In genomic region chr1:228830185-228830953, GRCh38 we compare ENCODE assay signal across 15 cellular contexts.
DNase-seq lines count a peak whose midpoint lies in the region; ATAC-seq, FAIRE-seq and TF ChIP-seq lines count a peak whose summit lies in the region.
"Had no signal": no experiment of that assay in that cellular context is flagged by ENCODE, and none has a peak within 500 bp of the region (broad histone marks: within the 10 kb centered on the region; RNA-seq: fewer than 3 reads in every experiment).

No MANE protein-coding gene starts in this region.

- peak overlapping the region; percentile 54 for H3K27ac ChIP-seq in HepG2 (ENCODE audit: extremely low read length, insufficient read depth, low read length)
- peak overlapping the region; percentile 60 for H3K27ac ChIP-seq in stomach smooth muscle (ENCODE audit: low read length)
- H3K27ac ChIP-seq: SJCRH30 had no signal

- TF ChIP-seq EP300 in HepG2 (IDR thresholded peaks at IDR 0.05; ENCODE audit: low read depth in 2 of 2, low read length in 2 of 2) = no peak
- no peak for TF ChIP-seq EP300 in HepG2 (CRISPR knock-in tag; IDR thresholded peaks at IDR 0.05; ENCODE audit: borderline replicate concordance)

- TF ChIP-seq RAD21 in HepG2 (CRISPR knock-in tag; IDR thresholded peaks at IDR 0.05) = no peak

- no peaks in the 10 kb centered on the region for H3K27me3 ChIP-seq in HepG2 (ENCODE audit: control insufficient read depth in 1 of 2, insufficient read depth in 2 of 2, low read length in 2 of 2)
- no peaks in the 10 kb centered on the region for H3K27me3 ChIP-seq in stomach smooth muscle (ENCODE audit: control insufficient read depth in 1 of 2, insufficient read depth in 2 of 2, low read length in 2 of 2)
- H3K27me3 ChIP-seq: SJCRH30 had no signal

- H3K27ac Mint-ChIP-seq in activated CD8-positive, alpha-beta T cell treated with anti-CD3 and anti-CD28 coated beads, Interleukin-2, amount 10 ng/mL, durations not matched to agents 7 days and 5 days = peak overlapping the region; percentile 50
- H3K27ac Mint-ChIP-seq in activated CD8-positive, alpha-beta T cell treated with anti-CD3 and anti-CD28 coated beads for 36 hours = no peak overlapping the region
- H3K27ac Mint-ChIP-seq: memory B cell had no signal

- H3K4me3 ChIP-seq in HepG2 (replicated peaks in 1 of 3; ENCODE audit: insufficient read depth in 1 of 3, low read depth in 2 of 3, low read length in 3 of 3) (0 out of 6 replicates have a peak overlapping the region, but pooled peaks of 1 of the 3 experiments have one; percentile 14), stomach smooth muscle (ENCODE audit: low read length in 2 of 2) (no peak overlapping the region)
- H3K4me3 ChIP-seq: K562, SJCRH30, skin epidermis had no signal

- no peak for FAIRE-seq in HepG2 (lab: Jason Lieb, UNC)
- FAIRE-seq: colon, K562 had no signal

- no peaks in the 10 kb centered on the region for H4K20me1 ChIP-seq in HepG2 (ENCODE audit: insufficient read depth, low read length)

- in situ Hi-C loops in HepG2 (cut with HindIII; ENCODE audit: extremely low pct_ligation_motif_present, low pct_unique_long_range_greater_than_20kb) = no loop called here

- no peak overlapping the region for H3K4me3 Mint-ChIP-seq in activated CD8-positive, alpha-beta T cell treated with anti-CD3 and anti-CD28 coated beads, Interleukin-2, amount 10 ng/mL, durations not matched to agents 7 days and 5 days
- H3K4me3 Mint-ChIP-seq in activated CD8-positive, alpha-beta T cell treated with anti-CD3 and anti-CD28 coated beads for 36 hours = no peak overlapping the region
- H3K4me3 Mint-ChIP-seq: memory B cell had no signal

- no peaks in the 10 kb centered on the region for H3K36me3 Mint-ChIP-seq in activated CD8-positive, alpha-beta T cell treated with anti-CD3 and anti-CD28 coated beads, Interleukin-2, amount 10 ng/mL, durations not matched to agents 7 days and 5 days (ENCODE audit: low read depth)
- no peaks in the 10 kb centered on the region for H3K36me3 Mint-ChIP-seq in activated CD8-positive, alpha-beta T cell treated with anti-CD3 and anti-CD28 coated beads for 36 hours (ENCODE audit: low read depth)
- H3K36me3 Mint-ChIP-seq: memory B cell had no signal

- peaks cover 71% of the 10 kb centered on the region for H3K4me1 ChIP-seq in HepG2 (ENCODE audit: insufficient read depth, low read length)
- peaks cover 32% of the 10 kb centered on the region for H3K4me1 ChIP-seq in stomach smooth muscle (ENCODE audit: control insufficient read depth, insufficient read depth, low read length)

- TF ChIP-seq CTCF in activated CD8-positive, alpha-beta T cell treated with anti-CD3 and anti-CD28 coated beads for 36 hours (IDR thresholded peaks at IDR 0.05) = no peak
- peak; percentile 15; the same call in 1 of the 2 replicates for TF ChIP-seq CTCF in HepG2 (CRISPR knock-in tag; IDR thresholded peaks at IDR 0.05)

- H3K9ac ChIP-seq in HepG2 (ENCODE audit: insufficient read depth, low read depth, low read length) (peak overlapping the region; percentile 46; the same call in 1 of the 2 replicates), stomach smooth muscle (ENCODE audit: low read length in 2 of 2) (no peak overlapping the region)

- H3K9me3 Mint-ChIP-seq in activated CD8-positive, alpha-beta T cell treated with anti-CD3 and anti-CD28 coated beads, Interleukin-2, amount 10 ng/mL, durations not matched to agents 7 days and 5 days (ENCODE audit: insufficient read depth) = no peaks in the 10 kb centered on the region
- no peaks in the 10 kb centered on the region for H3K9me3 Mint-ChIP-seq in activated CD8-positive, alpha-beta T cell treated with anti-CD3 and anti-CD28 coated beads for 36 hours
- H3K9me3 Mint-ChIP-seq: memory B cell had no signal

- CTCF ChIA-PET in activated CD8-positive, alpha-beta T cell treated with anti-CD3 and anti-CD28 coated beads, Interleukin-2, amount 10 ng/mL, durations not matched to agents 7 days and 5 days (lab: Charles Lee) = interaction anchor here (0.9 to 1.2 kb wide), 3 partner anchors 36 to 397 kb away, joined by 3 to 5 read pairs (median 3); no protein-coding TSS in a partner anchor
- CTCF ChIA-PET in activated CD8-positive, alpha-beta T cell treated with anti-CD3 and anti-CD28 coated beads for 36 hours (lab: Charles Lee) = no interaction called here
- CTCF ChIA-PET in HepG2 (lab: Yijun Ruan, JAX; ENCODE audit: low intra/inter-chr PET ratio, low total read pairs) = no interaction called here

- no peaks in the 10 kb centered on the region for H3K79me2 ChIP-seq in HepG2 (ENCODE audit: insufficient read depth, low read length)

- no peak for DNase-seq in activated CD8-positive, alpha-beta T cell treated with anti-CD3 and anti-CD28 coated beads, Interleukin-2, amount 10 ng/mL, durations not matched to agents 7 days and 5 days
- no peak for DNase-seq in activated CD8-positive, alpha-beta T cell treated with anti-CD3 and anti-CD28 coated beads for 36 hours
- DNase-seq in anterior cingulate cortex (lab: John Stamatoyannopoulos, UW) = peak in 41 of 58 donors; percentile 16 to 82 (median 53)
- no peak for DNase-seq in HepG2 (ENCODE audit: low spot score)
- DNase-seq in kidney tubule cell (ENCODE audit: low spot score) = no peak
- DNase-seq in NCI-H1436 treated with DMSO at 0.1 percent for 48 hours (lab: John Stamatoyannopoulos, UW) = no peak
- DNase-seq: activated CD4-positive, CD25-positive, alpha-beta regulatory T cell treated with anti-CD3 and anti-CD28 coated beads, Interleukin-2, amount 50 U/mL, for 72 hours; activated gamma-delta T cell treated with Interleukin-2 at 50 U/mL for 16 hours had no signal

- intact Hi-C loops in activated CD8-positive, alpha-beta T cell treated with anti-CD3 and anti-CD28 coated beads for 36 hours (cut with micrococcal nuclease) = no loop called here
- intact Hi-C loops in HepG2 (cut with micrococcal nuclease; ENCODE audit: unreplicated experiment) = loop anchor here (10.0 kb wide), 1 partner anchor 304 kb away; no protein-coding TSS in a partner anchor

- POLR2A ChIA-PET in activated CD8-positive, alpha-beta T cell treated with anti-CD3 and anti-CD28 coated beads, Interleukin-2, amount 10 ng/mL, durations not matched to agents 7 days and 5 days (lab: Charles Lee) = interaction anchor here (0.6 kb wide), 1 partner anchor 31 kb away, joined by 3 read pairs; no protein-coding TSS in a partner anchor
- POLR2A ChIA-PET in activated CD8-positive, alpha-beta T cell treated with anti-CD3 and anti-CD28 coated beads for 36 hours (lab: Charles Lee) = no interaction called here
- POLR2A ChIA-PET in HepG2 (lab: Yijun Ruan, JAX) = interaction anchor here (0.6 to 1.1 kb wide), 5 partner anchors 11 to 106 kb away, joined by 3 to 7 read pairs (median 3); no protein-coding TSS in a partner anchor

- peaks cover 8% of the 10 kb centered on the region for H3K27me3 Mint-ChIP-seq in activated CD8-positive, alpha-beta T cell treated with anti-CD3 and anti-CD28 coated beads, Interleukin-2, amount 10 ng/mL, durations not matched to agents 7 days and 5 days (ENCODE audit: low read depth)
- peaks cover 3% of the 10 kb centered on the region for H3K27me3 Mint-ChIP-seq in activated CD8-positive, alpha-beta T cell treated with anti-CD3 and anti-CD28 coated beads for 36 hours

- peak; percentile 27 for ATAC-seq in activated CD8-positive, alpha-beta T cell treated with anti-CD3 and anti-CD28 coated beads, Interleukin-2, amount 10 ng/mL, durations not matched to agents 7 days and 5 days
- ATAC-seq in activated CD8-positive, alpha-beta T cell treated with anti-CD3 and anti-CD28 coated beads for 36 hours = no peak
- peak; percentile 38 for ATAC-seq in HepG2
- ATAC-seq in GM21360 (IDR thresholded peaks at IDR 0.05; ENCODE audit: unreplicated experiment) = no peak
- ATAC-seq: K562 had no signal

- H3K4me1 Mint-ChIP-seq in activated CD8-positive, alpha-beta T cell treated with anti-CD3 and anti-CD28 coated beads, Interleukin-2, amount 10 ng/mL, durations not matched to agents 7 days and 5 days (ENCODE audit: low read depth) = peaks cover 65% of the 10 kb centered on the region
- H3K4me1 Mint-ChIP-seq in activated CD8-positive, alpha-beta T cell treated with anti-CD3 and anti-CD28 coated beads for 36 hours (ENCODE audit: low read depth) = peaks cover 24% of the 10 kb centered on the region
- H3K4me1 Mint-ChIP-seq: memory B cell had no signal

- no peak overlapping the region for H2AFZ ChIP-seq in HepG2 (ENCODE audit: low read length)

- TF ChIP-seq POLR2A in HepG2 (IDR thresholded peaks at IDR 0.05; ENCODE audit: insufficient read depth in 1 of 2, low read depth in 2 of 2, low read length in 2 of 2) = no peak

- H3K36me3 ChIP-seq in HepG2 (replicated peaks in 1 of 2; ENCODE audit: control insufficient read depth in 1 of 2, insufficient read depth in 2 of 2, low read length in 2 of 2) = no peaks in the 10 kb centered on the region; a peak in 1 of 5 replicates
- H3K36me3 ChIP-seq in stomach smooth muscle (ENCODE audit: control insufficient read depth in 2 of 2, insufficient read depth in 2 of 2, low read length in 2 of 2) = no peaks in the 10 kb centered on the region
- H3K36me3 ChIP-seq: SJCRH30 had no signal

- no TSS peak for BruUV-seq in HepG2 (replicated peaks; lab: Mats Ljungman, UMichigan)

- H3K4me2 ChIP-seq in HepG2 (ENCODE audit: low read depth, low read length) = peak overlapping the region; percentile 63; the same call in 1 of the 2 replicates

- WGBS in HepG2 (ENCODE audit: low lambda C conversion rate) = 73% methylated on average over 8 of the region's 14 CpGs

- H3K9me3 ChIP-seq in HepG2 (ENCODE audit: low read length) = no peaks in the 10 kb centered on the region
- H3K9me3 ChIP-seq in stomach smooth muscle (ENCODE audit: control insufficient read depth in 2 of 2, low read length in 2 of 2) = no peaks in the 10 kb centered on the region
- H3K9me3 ChIP-seq: SJCRH30 had no signal

TF ChIP-seq in HepG2, 621 proteins besides CTCF, POLR2A, EP300 and RAD21 (continues in another document):
- peak; percentile 64; the same call in 1 of the 2 replicates for TF ChIP-seq ZBTB38 (CRISPR knock-in tag; IDR thresholded peaks at IDR 0.05)

Comparison
In these comparisons a context has a peak if more than half of its experiments do, and no peak if none do; other contexts are left out.
1. ATAC-seq: peak in activated CD8-positive, alpha-beta T cell treated with anti-CD3 and anti-CD28 coated beads, Interleukin-2, amount 10 ng/mL, durations not matched to agents 7 days and 5 days (single experiment) and HepG2 (single experiment); none in activated CD8-positive, alpha-beta T cell treated with anti-CD3 and anti-CD28 coated beads for 36 hours (single experiment) and GM21360 (single experiment).
2. DNase-seq: peak in anterior cingulate cortex (41 of 58); none in activated CD8-positive, alpha-beta T cell treated with anti-CD3 and anti-CD28 coated beads, Interleukin-2, amount 10 ng/mL, durations not matched to agents 7 days and 5 days (single experiment), activated CD8-positive, alpha-beta T cell treated with anti-CD3 and anti-CD28 coated beads for 36 hours (single experiment), HepG2 (single experiment), kidney tubule cell (single experiment) and NCI-H1436 treated with DMSO at 0.1 percent for 48 hours (single experiment).